Comparison of ENCODE assay signal across 8 cellular contexts in genomic region chr9:35035851-35036701, GRCh38. TPM values are rescaled to one million over a fixed set of nuclear protein-coding genes. Genes with fewer than 3 reads are reported as not detected.
DNase-seq lines count a peak whose midpoint lies in the region; ATAC-seq and TF ChIP-seq lines count a peak whose summit lies in the region.

No MANE protein-coding gene starts in this region.

- H3K4me3 Mint-ChIP-seq in activated naive CD8-positive, alpha-beta T cell = peak overlapping the region; percentile 42

- ATAC-seq in HG03097 (IDR thresholded peaks at IDR 0.05; ENCODE audit: low FRiP score, unreplicated experiment) (no peak), HG02973 (IDR thresholded peaks at IDR 0.05; ENCODE audit: unreplicated experiment) (no peak), HG03175 (IDR thresholded peaks at IDR 0.05; ENCODE audit: unreplicated experiment) (no peak)

- H3K4me3 ChIP-seq in kidney epithelial cell (ENCODE audit: low read depth, low read length) = peak overlapping the region; percentile 22

- H3K27ac Mint-ChIP-seq in activated naive CD8-positive, alpha-beta T cell = no peak overlapping the region

- DNase-seq in HCEC 1CT = peak; percentile 35
- DNase-seq in kidney epithelial cell (ENCODE audit: low read depth) = no peak
- peak; percentile 15 for DNase-seq in stimulated activated naive CD4-positive, alpha-beta T cell treated with Interleukin-2 at 50 U/mL for 16 hours (lab: John Stamatoyannopoulos, UW)
- DNase-seq in HuH-7.5 (ENCODE audit: low spot score) = no peak

- H3K27me3 Mint-ChIP-seq in activated naive CD8-positive, alpha-beta T cell = no peaks in the 10 kb centered on the region

- no peaks in the 10 kb centered on the region for H3K36me3 ChIP-seq in kidney epithelial cell (ENCODE audit: control insufficient read depth, insufficient read depth, low read length)

- H3K9me3 Mint-ChIP-seq in activated naive CD8-positive, alpha-beta T cell (ENCODE audit: low read depth) = no peaks in the 10 kb centered on the region

- H3K36me3 Mint-ChIP-seq in activated naive CD8-positive, alpha-beta T cell = peaks cover 7% of the 10 kb centered on the region

- no peak for TF ChIP-seq CTCF in kidney epithelial cell (IDR thresholded peaks at IDR 0.05; ENCODE audit: insufficient read depth, low read length, poor library complexity, severe bottlenecking)

- H3K27me3 ChIP-seq in kidney epithelial cell (ENCODE audit: control insufficient read depth, insufficient read depth, low read length) = no peaks in the 10 kb centered on the region

- peaks cover 7% of the 10 kb centered on the region for H3K4me1 Mint-ChIP-seq in activated naive CD8-positive, alpha-beta T cell (ENCODE audit: low read depth)

RNA-seq across cellular contexts. Expression of gene VCP, which starts 36.3 kb away (rescaled TPM):
- 246 and 250 TPM in 2 replicates for total RNA-seq in kidney epithelial cell

RNA-seq across cellular contexts. Expression of gene FANCG, which starts 43.7 kb away (rescaled TPM):
- 16.7 and 22.3 TPM in 2 replicates for total RNA-seq in kidney epithelial cell

RNA-seq across cellular contexts. Expression of gene DNAJB5, which starts 46.5 kb away (rescaled TPM):
- total RNA-seq in kidney epithelial cell = 24.8 and 25.5 TPM in 2 replicates

Comparison
In these comparisons a context has a peak if more than half of its experiments do, and no peak if none do; other contexts are left out.
1. DNase-seq: peak in HCEC 1CT (single experiment) and stimulated activated naive CD4-positive, alpha-beta T cell treated with Interleukin-2 at 50 U/mL for 16 hours (single experiment); none in kidney epithelial cell (single experiment) and HuH-7.5 (single experiment).